23 cellular contexts compared by ENCODE assay signal in genomic region chr7:66276363-66276762, GRCh38.
DNase-seq lines count a peak whose midpoint lies in the region; ATAC-seq, FAIRE-seq and TF ChIP-seq lines count a peak whose summit lies in the region.
"Had no signal": no experiment of that assay in that cellular context is flagged by ENCODE, and none has a peak within 500 bp of the region (broad histone marks: within the 10 kb centered on the region; RNA-seq: fewer than 3 reads in every experiment).

No MANE protein-coding gene starts in this region.

- H3K4me1 Mint-ChIP-seq in osteocyte (ENCODE audit: unreplicated experiment), result peaks cover 16% of the 10 kb centered on the region
- no peaks in the 10 kb centered on the region for H3K4me1 Mint-ChIP-seq in activated T-helper 17 cell treated with anti-CD3 and anti-CD28 coated beads, Interleukin-2, amount 50 U/mL, for 72 hours

- H3K27ac Mint-ChIP-seq in osteocyte (ENCODE audit: unreplicated experiment), result peak overlapping the region; percentile 63
- H3K27ac Mint-ChIP-seq in activated T-helper 17 cell treated with anti-CD3 and anti-CD28 coated beads, Interleukin-2, amount 50 U/mL, for 72 hours, result no peak overlapping the region
- H3K27ac Mint-ChIP-seq: CD14-positive monocyte, H9 had no signal

- H3K36me3 Mint-ChIP-seq in osteocyte (ENCODE audit: unreplicated experiment), result peaks cover 13% of the 10 kb centered on the region
- H3K36me3 Mint-ChIP-seq in activated T-helper 17 cell treated with anti-CD3 and anti-CD28 coated beads, Interleukin-2, amount 50 U/mL, for 72 hours (ENCODE audit: low read depth), result no peaks in the 10 kb centered on the region
- H3K36me3 Mint-ChIP-seq: CD14-positive monocyte had no signal

- peaks cover 22% of the 10 kb centered on the region for H3K4me1 ChIP-seq in ACC112 (ENCODE audit: control insufficient read depth, insufficient read depth, low read length, unreplicated experiment)
- no peaks in the 10 kb centered on the region for H3K4me1 ChIP-seq in BE2C

- peak; percentile 57 for FAIRE-seq in RCC 7860 (lab: Jason Lieb, UNC)
- FAIRE-seq: HTR-8/SVneo had no signal

- peaks cover 4% of the 10 kb centered on the region for H3K9me3 Mint-ChIP-seq in osteocyte (ENCODE audit: unreplicated experiment)
- peaks cover 3% of the 10 kb centered on the region for H3K9me3 Mint-ChIP-seq in activated T-helper 17 cell treated with anti-CD3 and anti-CD28 coated beads, Interleukin-2, amount 50 U/mL, for 72 hours
- H3K9me3 Mint-ChIP-seq: H9 had no signal

- H3K27me3 ChIP-seq in ACC112 (ENCODE audit: insufficient read depth, low read length) (no peaks in the 10 kb centered on the region), BE2C (no peaks in the 10 kb centered on the region)

- H3K9me3 ChIP-seq in BE2C, result peaks cover under 1% of the 10 kb centered on the region; the same call in 1 of the 2 replicates

- no peak overlapping the region for H3K4me3 Mint-ChIP-seq in osteocyte (ENCODE audit: unreplicated experiment)
- H3K4me3 Mint-ChIP-seq in activated T-helper 17 cell treated with anti-CD3 and anti-CD28 coated beads, Interleukin-2, amount 50 U/mL, for 72 hours, result no peak overlapping the region
- H3K4me3 Mint-ChIP-seq: CD14-positive monocyte, H9 had no signal

- no peak for DNase-seq in RCC 7860 (ENCODE audit: low spot score)
- DNase-seq in epithelial cell of esophagus (ENCODE audit: low read depth), result peak; percentile 74
- DNase-seq in osteocyte (ENCODE audit: extremely low spot score, unreplicated experiment), result no peak
- DNase-seq in BE2C, result no peak
- DNase-seq: AML-193, DMS 273 treated with DMSO at 0.1 percent for 48 hours, GF-D8, H9, IMR-90, Kasumi-1, MM.1S, NCI-H1092 treated with DMSO at 0.1 percent for 48 hours, NCI-H146, NCI-H2081 treated with DMSO at 0.1 percent for 48 hours, NCI-H510A, NCI-H774, SHP77 had no signal

- ATAC-seq in activated T-helper 17 cell treated with anti-CD3 and anti-CD28 coated beads, Interleukin-2, amount 50 U/mL, for 72 hours (replicated peaks), result no peak
- no peak for ATAC-seq in GM18502 (IDR thresholded peaks at IDR 0.05; ENCODE audit: poor library complexity, unreplicated experiment)

- peaks cover 31% of the 10 kb centered on the region for H3K79me2 ChIP-seq in ACC112 (ENCODE audit: control insufficient read depth, insufficient read depth, low read length, unreplicated experiment)

- peak overlapping the region; percentile 62; the same call in 1 of the 2 replicates for H3K27ac ChIP-seq in ACC112 (ENCODE audit: low read depth, low read length)
- H3K27ac ChIP-seq: SK-N-MC had no signal

- TF ChIP-seq CTCF in epithelial cell of esophagus (IDR thresholded peaks at IDR 0.05; ENCODE audit: insufficient read depth, low read depth, low read length, missing control alignments) (no peak), osteocyte (IDR thresholded peaks at IDR 0.05) (no peak), BE2C (IDR thresholded peaks at IDR 0.05; ENCODE audit: low read depth, low read length) (no peak)

- no peak overlapping the region for H2AFZ ChIP-seq in ACC112 (ENCODE audit: low read length, unreplicated experiment)

- no peaks in the 10 kb centered on the region for H3K27me3 Mint-ChIP-seq in osteocyte (ENCODE audit: unreplicated experiment)
- no peaks in the 10 kb centered on the region for H3K27me3 Mint-ChIP-seq in activated T-helper 17 cell treated with anti-CD3 and anti-CD28 coated beads, Interleukin-2, amount 50 U/mL, for 72 hours

- H3K36me3 ChIP-seq in ACC112 (ENCODE audit: insufficient read depth, low read length) (peaks cover 14% of the 10 kb centered on the region; the same call in 1 of the 2 replicates), BE2C (no peaks in the 10 kb centered on the region)

- H3K4me3 ChIP-seq in ACC112 (ENCODE audit: low read depth, low read length) (no peak overlapping the region), epithelial cell of esophagus (ENCODE audit: low read length) (no peak overlapping the region), BE2C (ENCODE audit: low read depth, low read length) (no peak overlapping the region)
- H3K4me3 ChIP-seq: SK-N-MC had no signal
